In genomic region chr3:111712294-111713180, GRCh38 we compare ENCODE assay signal across 9 cellular contexts. TPM values are rescaled to one million over a fixed set of nuclear protein-coding genes. Genes with fewer than 3 reads are reported as not detected.
DNase-seq lines count a peak whose midpoint lies in the region; ATAC-seq, FAIRE-seq and TF ChIP-seq lines count a peak whose summit lies in the region.
"Had no signal": no experiment of that assay in that cellular context is flagged by ENCODE, and none has a peak within 500 bp of the region (broad histone marks: within the 10 kb centered on the region; RNA-seq: fewer than 3 reads in every experiment).

No MANE protein-coding gene starts in this region.

- H3K9ac ChIP-seq in BLaER1: no peak overlapping the region
- H3K9ac ChIP-seq in SU-DHL-6 (ENCODE audit: low read length): peak overlapping the region; percentile 17; the same call in 1 of the 2 replicates
- no peak overlapping the region for H3K9ac ChIP-seq in kidney (ENCODE audit: low read length in 2 of 2)

- peak; percentile 45 for ATAC-seq in HG03139 (IDR thresholded peaks at IDR 0.05; ENCODE audit: unreplicated experiment)
- ATAC-seq in HG03521 (IDR thresholded peaks at IDR 0.05; ENCODE audit: unreplicated experiment): no peak
- no peak for ATAC-seq in HG02759 (IDR thresholded peaks at IDR 0.05; ENCODE audit: unreplicated experiment)
- no peak for ATAC-seq in HG02870 (IDR thresholded peaks at IDR 0.05; ENCODE audit: unreplicated experiment)
- ATAC-seq: K562 had no signal

- H3K4me3 ChIP-seq in BLaER1 (no peak overlapping the region), SU-DHL-6 (ENCODE audit: insufficient read depth, low read length, poor library complexity, severe bottlenecking) (no peak overlapping the region), kidney (ENCODE audit: low read length in 2 of 2) (no peak overlapping the region)
- H3K4me3 ChIP-seq: K562 had no signal

- H3F3A ChIP-seq in SU-DHL-6 (ENCODE audit: insufficient read depth): no peaks in the 10 kb centered on the region

- peaks cover 30% of the 10 kb centered on the region for H3K36me3 ChIP-seq in BLaER1
- no peaks in the 10 kb centered on the region for H3K36me3 ChIP-seq in SU-DHL-6 (ENCODE audit: low read length)
- H3K36me3 ChIP-seq in kidney (ENCODE audit: control insufficient read depth in 1 of 2, insufficient read depth in 2 of 2, low read length in 2 of 2): no peaks in the 10 kb centered on the region

- intact Hi-C loops in kidney (cut with DNase I): no loop called here

- no peaks in the 10 kb centered on the region for H3K79me2 ChIP-seq in SU-DHL-6 (ENCODE audit: insufficient read depth, low read length)

- H3K27ac ChIP-seq in BLaER1: peak overlapping the region; percentile 8; the same call in 1 of the 2 replicates
- H3K27ac ChIP-seq in SU-DHL-6 (ENCODE audit: low read depth, low read length): peak overlapping the region; percentile 44
- H3K27ac ChIP-seq in kidney (ENCODE audit: low read depth in 2 of 2, low read length in 2 of 2): no peak overlapping the region

- no peak for TF ChIP-seq CTCF in SU-DHL-6 (IDR thresholded peaks at IDR 0.05; ENCODE audit: insufficient read depth, low read length, poor library complexity, severe bottlenecking)
- TF ChIP-seq CTCF in kidney (IDR thresholded peaks at IDR 0.05; ENCODE audit: borderline replicate concordance, extremely low read depth, insufficient read depth): no peak

- H3K27me3 ChIP-seq in BLaER1 (no peaks in the 10 kb centered on the region), SU-DHL-6 (ENCODE audit: low read length) (no peaks in the 10 kb centered on the region)

- peaks cover 17% of the 10 kb centered on the region for H3K4me1 ChIP-seq in BLaER1
- peaks cover 0 to 4% of the 10 kb centered on the region in 2 donors for H3K4me1 ChIP-seq in kidney (ENCODE audit: control insufficient read depth in 1 of 2, insufficient read depth in 1 of 2, low read depth in 1 of 2, low read length in 2 of 2)

- no peaks in the 10 kb centered on the region for H3K9me2 ChIP-seq in SU-DHL-6 (replicated peaks; ENCODE audit: insufficient read depth, low read length)

- no peaks in the 10 kb centered on the region for H3K9me3 ChIP-seq in BLaER1
- no peaks in the 10 kb centered on the region for H3K9me3 ChIP-seq in SU-DHL-6 (ENCODE audit: insufficient read depth, low read length)
- H3K9me3 ChIP-seq in kidney (ENCODE audit: control insufficient read depth in 1 of 2, low read length in 2 of 2): no peaks in the 10 kb centered on the region

- H4K20me1 ChIP-seq in BLaER1 (no peaks in the 10 kb centered on the region), SU-DHL-6 (ENCODE audit: low read depth, low read length) (no peaks in the 10 kb centered on the region)

- FAIRE-seq in kidney (lab: Jason Lieb, UNC): no peak
- FAIRE-seq: K562 had no signal

- peak; percentile 70 for DNase-seq in kidney
- no peak for DNase-seq in stimulated activated naive CD4-positive, alpha-beta T cell (lab: John Stamatoyannopoulos, UW)

- H3K4me2 ChIP-seq in BLaER1: peak overlapping the region; percentile 63
- peak overlapping the region; percentile 38 for H3K4me2 ChIP-seq in SU-DHL-6 (ENCODE audit: low read depth, low read length, poor library complexity, severe bottlenecking)

- H2AFZ ChIP-seq in SU-DHL-6 (ENCODE audit: low read depth, low read length, severe bottlenecking): peak overlapping the region; percentile 38

RNA-seq across cellular contexts. Expression of gene PLCXD2, which starts 38.1 kb away (rescaled TPM):
- total RNA-seq in kidney: 20.7 TPM
- 148 TPM for polyA plus RNA-seq in kidney (ENCODE audit: insufficient read depth, low read depth, low replicate concordance)

Comparison
In these comparisons a context has a peak if more than half of its experiments do, and no peak if none do; other contexts are left out.
1. H3K27ac ChIP-seq: peak in BLaER1 (single experiment) and SU-DHL-6 (single experiment); none in kidney (0 of 2).